In the genomic region with DNA sequence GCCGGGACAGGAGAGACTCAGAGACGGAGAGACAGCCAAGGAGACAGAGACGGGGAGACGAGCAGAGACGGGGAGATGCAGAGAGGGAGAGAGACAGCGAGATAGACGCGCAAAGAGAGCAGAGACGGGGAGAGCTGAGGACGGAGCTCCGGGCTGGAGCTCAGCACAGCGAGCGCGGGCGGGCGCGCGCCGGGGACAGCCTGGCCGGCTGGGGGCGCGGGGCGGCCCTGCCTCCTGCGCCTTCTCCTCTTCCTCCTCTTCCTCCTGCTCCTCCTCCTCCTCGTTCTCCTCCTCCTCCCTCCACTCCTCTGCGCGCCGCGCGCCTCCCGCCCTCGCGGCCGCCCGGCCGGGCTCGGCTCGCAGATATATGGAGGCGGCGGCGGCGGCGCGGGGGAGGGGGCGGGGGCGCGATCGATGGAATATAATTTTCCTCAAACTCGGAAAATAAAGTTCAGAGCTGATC, we compare ENCODE assay signal across 8 cellular contexts. TPM values are rescaled to one million over a fixed set of nuclear protein-coding genes. Genes with fewer than 3 reads are reported as not detected.
DNase-seq lines count a peak whose midpoint lies in the region; ATAC-seq, FAIRE-seq and TF ChIP-seq lines count a peak whose summit lies in the region.

ERFL (minus strand) TSS at position 229 of the 463 bp plus-strand sequence. CDS start 15,530 bp downstream, outside the sequence.

- no peaks in the 10 kb centered on the region for H3K79me2 ChIP-seq in HepG2 (ENCODE audit: insufficient read depth, low read length)

- BruUV-seq in HepG2 (replicated peaks; lab: Mats Ljungman, UMichigan) = no TSS peak

- TF ChIP-seq POLR2A in HepG2 (IDR thresholded peaks at IDR 0.05; ENCODE audit: insufficient read depth in 1 of 2, low read depth in 2 of 2, low read length in 2 of 2) = no peak
- TF ChIP-seq POLR2A in transverse colon (IDR thresholded peaks at IDR 0.05) = no peak

- H2AFZ ChIP-seq in HepG2 (ENCODE audit: low read length) = no peak within 1 kb of the TSS

- no peaks in the 10 kb centered on the region for H3K9me3 Mint-ChIP-seq in activated naive CD8-positive, alpha-beta T cell treated with anti-CD3 and anti-CD28 coated beads, Interleukin-2, amount 10 ng/mL, durations not matched to agents 7 days and 5 days

- TF ChIP-seq CTCF in HepG2 (CRISPR knock-in tag; IDR thresholded peaks at IDR 0.05) (no peak), transverse colon (IDR thresholded peaks at IDR 0.05) (no peak)

- no peak for DNase-seq in Jurkat, Clone E6-1 (ENCODE audit: low read depth, low spot score)
- DNase-seq in activated naive CD8-positive, alpha-beta T cell treated with anti-CD3 and anti-CD28 coated beads, Interleukin-2, amount 10 ng/mL, durations not matched to agents 7 days and 5 days = no peak
- DNase-seq in HepG2 (ENCODE audit: low spot score) = no peak
- DNase-seq in transverse colon = no peak
- no peak for DNase-seq in foreskin melanocyte
- DNase-seq in AG08396 (ENCODE audit: low spot score) = no peak

- peak within 1 kb of the TSS; percentile 81 for H3K4me3 Mint-ChIP-seq in activated naive CD8-positive, alpha-beta T cell treated with anti-CD3 and anti-CD28 coated beads, Interleukin-2, amount 10 ng/mL, durations not matched to agents 7 days and 5 days

- no peak for TF ChIP-seq RAD21 in HepG2 (CRISPR knock-in tag; IDR thresholded peaks at IDR 0.05)

- TF ChIP-seq EP300 in HepG2 (IDR thresholded peaks at IDR 0.05; ENCODE audit: low read depth in 2 of 2, low read length in 2 of 2) = no peak
- TF ChIP-seq EP300 in HepG2 (CRISPR knock-in tag; IDR thresholded peaks at IDR 0.05; ENCODE audit: borderline replicate concordance) = no peak
- TF ChIP-seq EP300 in transverse colon (IDR thresholded peaks at IDR 0.05; ENCODE audit: low read depth) = no peak

- peak within 1 kb of the TSS; percentile 73 for H3K4me3 ChIP-seq in Jurkat, Clone E6-1 (ENCODE audit: low read length)
- H3K4me3 ChIP-seq in HepG2 (replicated peaks in 1 of 3; ENCODE audit: insufficient read depth in 1 of 3, low read depth in 2 of 3, low read length in 3 of 3) = peak within 1 kb of the TSS; percentile 26 to 68 (median 54); a peak in 5 of 6 replicates
- peak within 1 kb of the TSS; percentile 4 to 54 (median 43) for H3K4me3 ChIP-seq in transverse colon

- intact Hi-C loops in HepG2 (cut with micrococcal nuclease; ENCODE audit: unreplicated experiment) = no loop called here
- intact Hi-C loops in transverse colon (cut with DNase I; ENCODE audit: low total_unique reads) = no loop called here

- peak within 1 kb of the TSS; percentile 38; the same call in 1 of the 2 replicates for H3K9ac ChIP-seq in ES-I3 (ENCODE audit: low read depth, low read length)
- H3K9ac ChIP-seq in HepG2 (ENCODE audit: insufficient read depth, low read depth, low read length) = no peak within 1 kb of the TSS

- H3K4me1 ChIP-seq in ES-I3 (ENCODE audit: insufficient read depth, low read length) (peaks cover 6% of the 10 kb centered on the region), HepG2 (ENCODE audit: insufficient read depth, low read length) (peaks cover 11% of the 10 kb centered on the region), transverse colon (peaks cover 0 to 22% (median 17%) of the 10 kb centered on the region in 4 donors)

- no peaks in the 10 kb centered on the region for H4K20me1 ChIP-seq in HepG2 (ENCODE audit: insufficient read depth, low read length)

- H3K27ac ChIP-seq in HepG2 (ENCODE audit: extremely low read length, insufficient read depth, low read length) (no peak within 1 kb of the TSS), transverse colon (peak within 1 kb of the TSS in 2 of 4 donors; percentile 3 to 25)

- H3K36me3 Mint-ChIP-seq in activated naive CD8-positive, alpha-beta T cell treated with anti-CD3 and anti-CD28 coated beads, Interleukin-2, amount 10 ng/mL, durations not matched to agents 7 days and 5 days = peaks cover 5% of the 10 kb centered on the region

- CTCF ChIA-PET in HepG2 (lab: Yijun Ruan, JAX; ENCODE audit: low intra/inter-chr PET ratio, low total read pairs) = no interaction called here

- peaks cover 7 to 87% of the 10 kb centered on the region in 2 experiments for H3K27me3 ChIP-seq in HepG2 (ENCODE audit: control insufficient read depth in 1 of 2, insufficient read depth in 2 of 2, low read length in 2 of 2)
- peaks cover 93% of the 10 kb centered on the region for H3K27me3 ChIP-seq in transverse colon

- POLR2A ChIA-PET in activated naive CD8-positive, alpha-beta T cell treated with anti-CD3 and anti-CD28 coated beads, Interleukin-2, amount 10 ng/mL, durations not matched to agents 7 days and 5 days (lab: Charles Lee) = interaction anchor here (0.6 to 2.0 kb wide), 10 partner anchors 16 to 579 kb away, joined by 3 to 6 read pairs (median 4); partner anchors contain the start of gene RABAC1
- POLR2A ChIA-PET in HepG2 (lab: Yijun Ruan, JAX) = no interaction called here

- no peaks in the 10 kb centered on the region for H3K36me3 ChIP-seq in ES-I3 (ENCODE audit: insufficient read depth, low read length)
- no peaks in the 10 kb centered on the region for H3K36me3 ChIP-seq in HepG2 (replicated peaks in 1 of 2; ENCODE audit: control insufficient read depth in 1 of 2, insufficient read depth in 2 of 2, low read length in 2 of 2)
- H3K36me3 ChIP-seq in transverse colon = no peaks in the 10 kb centered on the region

- FAIRE-seq in HepG2 (lab: Jason Lieb, UNC) = no peak

- H3K4me1 Mint-ChIP-seq in activated naive CD8-positive, alpha-beta T cell treated with anti-CD3 and anti-CD28 coated beads, Interleukin-2, amount 10 ng/mL, durations not matched to agents 7 days and 5 days = peaks cover 12% of the 10 kb centered on the region

- no peaks in the 10 kb centered on the region for H3K9me3 ChIP-seq in ES-I3 (ENCODE audit: control insufficient read depth, insufficient read depth, low read length)
- no peaks in the 10 kb centered on the region for H3K9me3 ChIP-seq in HepG2 (ENCODE audit: low read length)
- no peaks in the 10 kb centered on the region for H3K9me3 ChIP-seq in transverse colon

- WGBS in HepG2 (ENCODE audit: low lambda C conversion rate) = 3% methylated on average over 30 of the region's 49 CpGs
- 0 to 1% methylated on average over 6 to 49 of the region's 49 CpGs for WGBS in transverse colon (ENCODE audit: low coverage in 1 of 2), 2 donors

- H3K27me3 Mint-ChIP-seq in activated naive CD8-positive, alpha-beta T cell treated with anti-CD3 and anti-CD28 coated beads, Interleukin-2, amount 10 ng/mL, durations not matched to agents 7 days and 5 days = peaks cover 6% of the 10 kb centered on the region

- peak within 1 kb of the TSS; percentile 77 for H3K4me2 ChIP-seq in HepG2 (ENCODE audit: low read depth, low read length)

- ATAC-seq in activated naive CD8-positive, alpha-beta T cell treated with anti-CD3 and anti-CD28 coated beads, Interleukin-2, amount 10 ng/mL, durations not matched to agents 7 days and 5 days (ENCODE audit: low read depth) = peak; percentile 34
- ATAC-seq in HepG2 (peak; percentile 16; the same call in 1 of the 3 replicates), GM18909 (IDR thresholded peaks at IDR 0.05; ENCODE audit: poor library complexity, unreplicated experiment) (no peak)

- in situ Hi-C loops in HepG2 (cut with HindIII; ENCODE audit: extremely low pct_ligation_motif_present, low pct_unique_long_range_greater_than_20kb) = no loop called here
- in situ Hi-C loops in transverse colon (cut with MboI; ENCODE audit: low pct_ligation_motif_present in 1 of 4, low pct_unique_long_range_greater_than_20kb in 1 of 4, low sequenced_read_pairs in 3 of 4) = no loop called here

- peak within 1 kb of the TSS; percentile 69 for H3K27ac Mint-ChIP-seq in activated naive CD8-positive, alpha-beta T cell treated with anti-CD3 and anti-CD28 coated beads, Interleukin-2, amount 10 ng/mL, durations not matched to agents 7 days and 5 days

TF ChIP-seq in HepG2, 621 proteins besides CTCF, POLR2A, EP300 and RAD21:
- TF ChIP-seq ZNF263 (CRISPR knock-in tag; IDR thresholded peaks at IDR 0.05) (peak; percentile 89), ZNF576 (CRISPR knock-in tag; IDR thresholded peaks at IDR 0.05) (no peak)

RNA-seq across cellular contexts. Expression of gene ERFL, which starts in this region (rescaled TPM):
- polyA plus RNA-seq in Jurkat, Clone E6-1 (2012; ENCODE audit: insufficient read depth, insufficient read length) = 1.3 TPM
- 1 to 10 TPM; 4.3 to 4.5 TPM for total RNA-seq in activated naive CD8-positive, alpha-beta T cell treated with anti-CD3 and anti-CD28 coated beads, Interleukin-2, amount 10 ng/mL, durations not matched to agents 7 days and 5 days
- total RNA-seq in HepG2 (2016; rRNA removed; fragmentation: Illumina TruSeq; extraction: Trizol) (not detected in 2 replicates), transverse colon (1 to 10 TPM in 2 of 4 donors, under 1 TPM in 2; 0.27 to 1.9 (median 0.95) TPM)
- total RNA-seq in HepG2 (2016; cell fraction: cytosol; rRNA removed; fragmentation: Illumina TruSeq; extraction: Trizol; ENCODE audit: low read depth) = not detected in 2 replicates
- total RNA-seq in HepG2 (2016; cell fraction: insoluble cytoplasmic fraction; rRNA removed; fragmentation: Illumina TruSeq; extraction: Trizol) = not detected in 2 replicates
- total RNA-seq in HepG2 (2016; cell fraction: membrane; rRNA removed; fragmentation: Illumina TruSeq; extraction: Trizol) = not detected in 2 replicates
- total RNA-seq in HepG2 (2016; cell fraction: nucleus; rRNA removed; fragmentation: Illumina TruSeq; extraction: Trizol) = not detected in 2 replicates
- not detected in 2 replicates for polyA plus RNA-seq in HepG2 (2011; rRNA removed)
- polyA plus RNA-seq in HepG2 (2011; cell fraction: cytosol; rRNA removed) = 0.03 TPM in 1 of 2 replicates, not detected in the other
- polyA plus RNA-seq in HepG2 (2011; cell fraction: nucleus; rRNA removed) = not detected in 2 replicates
- 0.07 TPM in 1 of 2 replicates, not detected in the other for polyA plus RNA-seq in HepG2 (2012)
- polyA plus RNA-seq in HepG2 (2016; cell fraction: cytosol; fragmentation: Illumina TruSeq; extraction: Trizol; ENCODE audit: low read depth) = not detected in 2 replicates
- not detected in 2 replicates for polyA plus RNA-seq in HepG2 (2016; cell fraction: insoluble cytoplasmic fraction; fragmentation: Illumina TruSeq; extraction: Trizol; ENCODE audit: low read depth)
- polyA plus RNA-seq in HepG2 (2016; cell fraction: membrane; fragmentation: Illumina TruSeq; extraction: Trizol; ENCODE audit: low read depth) = not detected in 2 replicates
- not detected in 2 replicates for polyA plus RNA-seq in HepG2 (2016; cell fraction: nucleus; fragmentation: Illumina TruSeq; extraction: Trizol; ENCODE audit: insufficient read depth, low read depth)
- polyA minus RNA-seq in HepG2 (2011; rRNA and poly(A)+ RNA removed; ENCODE audit: low replicate concordance) = not detected in 2 replicates
- not detected in 2 replicates for polyA minus RNA-seq in HepG2 (2011; cell fraction: cytosol; rRNA and poly(A)+ RNA removed)
- not detected in 2 replicates for polyA minus RNA-seq in HepG2 (2011; cell fraction: nucleus; rRNA and poly(A)+ RNA removed)

Comparison
In these comparisons a context has a peak if more than half of its experiments do, and no peak if none do; other contexts are left out.
1. Peak in ATAC-seq, H3K4me3 ChIP-seq and H3K4me2 ChIP-seq in HepG2; RNA of the gene not detected or under 1 TPM.